ENCODE assay signal across 19 cellular contexts in genomic region chr17:34974179-34974578, GRCh38. TPM values are rescaled to one million over a fixed set of nuclear protein-coding genes. Genes with fewer than 3 reads are reported as not detected.
A peak's percentile ranks its signal among the peaks of the same experiment; 100 is the strongest.
DNase-seq lines count a peak whose midpoint lies in the region; ATAC-seq lines count a peak whose summit lies in the region.
"Had no signal": no experiment of that assay in that cellular context is flagged by ENCODE, and none has a peak within 500 bp of the region (broad histone marks: within the 10 kb centered on the region; RNA-seq: fewer than 3 reads in every experiment).

No MANE protein-coding gene starts in this region.

- H3K36me3 Mint-ChIP-seq in activated naive CD8-positive, alpha-beta T cell treated with anti-CD3 and anti-CD28 coated beads, Interleukin-2, amount 50 U/mL, for 24 hours (ENCODE audit: low read depth) = peaks cover 3% of the 10 kb centered on the region
- H3K36me3 Mint-ChIP-seq in activated naive CD8-positive, alpha-beta T cell treated with anti-CD3 and anti-CD28 coated beads for 36 hours = peaks cover 3% of the 10 kb centered on the region
- peaks cover 3% of the 10 kb centered on the region for H3K36me3 Mint-ChIP-seq in activated CD4-positive, alpha-beta memory T cell treated with anti-CD3 and anti-CD28 coated beads for 36 hours
- H3K36me3 Mint-ChIP-seq: IgD-negative memory B cell had no signal

- peak; percentile 21 for DNase-seq in NOMO-1 treated with DMSO at 0.1 percent for 48 hours (lab: John Stamatoyannopoulos, UW; ENCODE audit: unreplicated experiment)
- DNase-seq in NOMO-1 treated with dmso at 0.1 percent for 144 hours (lab: John Stamatoyannopoulos, UW; ENCODE audit: unreplicated experiment) = no peak
- DNase-seq in activated naive CD8-positive, alpha-beta T cell treated with anti-CD3 and anti-CD28 coated beads, Interleukin-2, amount 50 U/mL, for 24 hours = no peak
- DNase-seq in activated naive CD8-positive, alpha-beta T cell treated with anti-CD3 and anti-CD28 coated beads for 36 hours = no peak
- no peak for DNase-seq in activated CD4-positive, alpha-beta memory T cell treated with anti-CD3 and anti-CD28 coated beads for 36 hours
- DNase-seq in GM19238 (ENCODE audit: insufficient read length, low spot score) = no peak
- DNase-seq in NCI-H2029 (lab: John Stamatoyannopoulos, UW) = no peak
- DNase-seq: DMS53, NCI-H1092, NCI-H146, NCI-H2107, NCI-H226, NCI-H524 treated with DMSO at 0.1 percent for 48 hours, RPMI8226, SJCRH30 had no signal

- no peaks in the 10 kb centered on the region for H3K9me3 Mint-ChIP-seq in activated naive CD8-positive, alpha-beta T cell treated with anti-CD3 and anti-CD28 coated beads, Interleukin-2, amount 50 U/mL, for 24 hours
- H3K9me3 Mint-ChIP-seq in activated naive CD8-positive, alpha-beta T cell treated with anti-CD3 and anti-CD28 coated beads for 36 hours = no peaks in the 10 kb centered on the region
- H3K9me3 Mint-ChIP-seq in activated CD4-positive, alpha-beta memory T cell treated with anti-CD3 and anti-CD28 coated beads for 36 hours = no peaks in the 10 kb centered on the region
- H3K9me3 Mint-ChIP-seq: CD4-positive, CD25-positive, alpha-beta regulatory T cell; IgD-negative memory B cell had no signal

- no peak overlapping the region for H3K4me3 Mint-ChIP-seq in activated naive CD8-positive, alpha-beta T cell treated with anti-CD3 and anti-CD28 coated beads, Interleukin-2, amount 50 U/mL, for 24 hours
- H3K4me3 Mint-ChIP-seq in activated naive CD8-positive, alpha-beta T cell treated with anti-CD3 and anti-CD28 coated beads for 36 hours = no peak overlapping the region
- no peak overlapping the region for H3K4me3 Mint-ChIP-seq in activated CD4-positive, alpha-beta memory T cell treated with anti-CD3 and anti-CD28 coated beads for 36 hours
- H3K4me3 Mint-ChIP-seq: B cell; CD4-positive, CD25-positive, alpha-beta regulatory T cell; IgD-negative memory B cell had no signal

- peak; percentile 68 for ATAC-seq in activated naive CD8-positive, alpha-beta T cell treated with anti-CD3 and anti-CD28 coated beads, Interleukin-2, amount 50 U/mL, for 24 hours
- no peak for ATAC-seq in HG03159 (IDR thresholded peaks at IDR 0.05; ENCODE audit: unreplicated experiment)

- POLR2A ChIA-PET in activated CD4-positive, alpha-beta memory T cell treated with anti-CD3 and anti-CD28 coated beads for 36 hours (lab: Charles Lee) = interaction anchor here (1.2 to 1.6 kb wide), 2 partner anchors 14 to 89 kb away, joined by 4 to 5 read pairs; partner anchors contain the start of gene RFFL

- H3K27ac Mint-ChIP-seq in activated naive CD8-positive, alpha-beta T cell treated with anti-CD3 and anti-CD28 coated beads, Interleukin-2, amount 50 U/mL, for 24 hours = no peak overlapping the region
- no peak overlapping the region for H3K27ac Mint-ChIP-seq in activated naive CD8-positive, alpha-beta T cell treated with anti-CD3 and anti-CD28 coated beads for 36 hours
- H3K27ac Mint-ChIP-seq in activated CD4-positive, alpha-beta memory T cell treated with anti-CD3 and anti-CD28 coated beads for 36 hours = peak overlapping the region; percentile 47
- H3K27ac Mint-ChIP-seq: B cell had no signal

- CTCF ChIA-PET in activated CD4-positive, alpha-beta memory T cell treated with anti-CD3 and anti-CD28 coated beads for 36 hours (lab: Charles Lee) = interaction anchor here (1.0 kb wide), 1 partner anchor 101 kb away, joined by 6 read pairs; no protein-coding TSS in a partner anchor

- no peaks in the 10 kb centered on the region for H3K27me3 Mint-ChIP-seq in activated naive CD8-positive, alpha-beta T cell treated with anti-CD3 and anti-CD28 coated beads, Interleukin-2, amount 50 U/mL, for 24 hours
- no peaks in the 10 kb centered on the region for H3K27me3 Mint-ChIP-seq in activated naive CD8-positive, alpha-beta T cell treated with anti-CD3 and anti-CD28 coated beads for 36 hours
- no peaks in the 10 kb centered on the region for H3K27me3 Mint-ChIP-seq in activated CD4-positive, alpha-beta memory T cell treated with anti-CD3 and anti-CD28 coated beads for 36 hours
- H3K27me3 Mint-ChIP-seq: B cell; CD4-positive, CD25-positive, alpha-beta regulatory T cell; IgD-negative memory B cell had no signal

- peaks cover 17% of the 10 kb centered on the region for H3K4me1 Mint-ChIP-seq in activated naive CD8-positive, alpha-beta T cell treated with anti-CD3 and anti-CD28 coated beads, Interleukin-2, amount 50 U/mL, for 24 hours
- H3K4me1 Mint-ChIP-seq in activated naive CD8-positive, alpha-beta T cell treated with anti-CD3 and anti-CD28 coated beads for 36 hours = peaks cover 2% of the 10 kb centered on the region
- H3K4me1 Mint-ChIP-seq in activated CD4-positive, alpha-beta memory T cell treated with anti-CD3 and anti-CD28 coated beads for 36 hours (ENCODE audit: low read depth) = peaks cover 14% of the 10 kb centered on the region

- intact Hi-C loops in activated CD4-positive, alpha-beta memory T cell treated with anti-CD3 and anti-CD28 coated beads for 36 hours (cut with micrococcal nuclease) = no loop called here

RNA-seq across cellular contexts. Expression of gene LIG3, which starts 6.1 kb away (rescaled TPM):
- total RNA-seq in activated naive CD8-positive, alpha-beta T cell treated with anti-CD3 and anti-CD28 coated beads for 36 hours = 10 to 100 TPM; 43.5 to 45.7 TPM
- total RNA-seq in activated CD4-positive, alpha-beta memory T cell treated with anti-CD3 and anti-CD28 coated beads for 36 hours = 10 to 100 TPM; 48.3 to 48.7 TPM

RNA-seq across cellular contexts. Expression of gene ZNF830, which starts 12.8 kb away (rescaled TPM):
- 10 to 100 TPM; 18.9 to 21.6 TPM for total RNA-seq in activated naive CD8-positive, alpha-beta T cell treated with anti-CD3 and anti-CD28 coated beads for 36 hours
- 10 to 100 TPM; 19.5 to 20.7 TPM for total RNA-seq in activated CD4-positive, alpha-beta memory T cell treated with anti-CD3 and anti-CD28 coated beads for 36 hours

RNA-seq across cellular contexts. Expression of gene CCT6B, which starts 12.9 kb away (rescaled TPM):
- total RNA-seq in activated naive CD8-positive, alpha-beta T cell treated with anti-CD3 and anti-CD28 coated beads for 36 hours = 1 to 10 TPM; 1.8 to 1.9 TPM
- 1 to 10 TPM; 1.1 to 1.3 TPM for total RNA-seq in activated CD4-positive, alpha-beta memory T cell treated with anti-CD3 and anti-CD28 coated beads for 36 hours
